In genomic region chrX:129979207-129979920, GRCh38 we compare ENCODE assay signal across 10 cellular contexts. TPM values are rescaled to one million over a fixed set of nuclear protein-coding genes. Genes with fewer than 3 reads are reported as not detected.
DNase-seq lines count a peak whose midpoint lies in the region; ATAC-seq and TF ChIP-seq lines count a peak whose summit lies in the region.
"Had no signal": no experiment of that assay in that cellular context is flagged by ENCODE, and none has a peak within 500 bp of the region (broad histone marks: within the 10 kb centered on the region; RNA-seq: fewer than 3 reads in every experiment).

No MANE protein-coding gene starts in this region.

- H3K9me2 ChIP-seq in Karpas-422 (replicated peaks; ENCODE audit: insufficient read depth, low read length) = no peaks in the 10 kb centered on the region

- H2AFZ ChIP-seq in Karpas-422 (ENCODE audit: low read length) = no peak overlapping the region

- TF ChIP-seq POLR2A in adrenal gland (IDR thresholded peaks at IDR 0.05) (no peak), vagina (IDR thresholded peaks at IDR 0.05) (no peak)

- intact Hi-C loops in left ventricle myocardium inferior (cut with micrococcal nuclease) = no loop called here
- intact Hi-C loops in Right ventricle myocardium superior (cut with DNase I) = no loop called here
- intact Hi-C loops in adrenal gland (cut with DNase I) = no loop called here
- intact Hi-C loops in naive thymus-derived CD4-positive, alpha-beta T cell (cut with micrococcal nuclease) = no loop called here
- intact Hi-C loops in vagina (cut with DNase I) = no loop called here
- intact Hi-C loops in posterior vena cava (cut with DNase I) = no loop called here

- no peak for ATAC-seq in Right ventricle myocardium superior (ENCODE audit: poor library complexity)
- ATAC-seq in naive thymus-derived CD4-positive, alpha-beta T cell = no peak

- POLR2A ChIA-PET in naive thymus-derived CD4-positive, alpha-beta T cell (lab: Charles Lee) = interaction anchor here (0.7 to 1.3 kb wide), 2 partner anchors 17 to 18 kb away, joined by 3 to 5 read pairs; no protein-coding TSS in a partner anchor

- H3K27ac Mint-ChIP-seq in naive thymus-derived CD4-positive, alpha-beta T cell = peak overlapping the region in 6 of 9 donors; percentile 62 to 79 (median 74)

- H3K27ac ChIP-seq in left ventricle myocardium inferior (replicated peaks) = peak overlapping the region; percentile 82
- peak overlapping the region in 3 of 5 donors; percentile 38 to 82 (median 59) for H3K27ac ChIP-seq in adrenal gland
- peak overlapping the region; percentile 7 for H3K27ac ChIP-seq in naive thymus-derived CD4-positive, alpha-beta T cell (ENCODE audit: low read depth, low read length)
- peak overlapping the region; percentile 75 for H3K27ac ChIP-seq in vagina
- H3K27ac ChIP-seq in Karpas-422 (ENCODE audit: low read length) = no peak overlapping the region

- peaks cover 0 to 16% (median 14%) of the 10 kb centered on the region in 7 donors for H3K4me1 Mint-ChIP-seq in naive thymus-derived CD4-positive, alpha-beta T cell

- WGBS in adrenal gland, 4 donors = 0 to 58% (median 22%) methylated on average over 5 to 35 of the region's 35 CpGs

- peaks cover 0 to 21% (median 0%) of the 10 kb centered on the region in 5 donors for H3K27me3 Mint-ChIP-seq in naive thymus-derived CD4-positive, alpha-beta T cell

- H3K9ac ChIP-seq in Karpas-422 (ENCODE audit: low read length) = no peak overlapping the region

- H3K4me1 ChIP-seq in left ventricle myocardium inferior = peaks cover 4% of the 10 kb centered on the region
- no peaks in the 10 kb centered on the region for H3K4me1 ChIP-seq in adrenal gland (replicated peaks in 1 of 2)
- H3K4me1 ChIP-seq in naive thymus-derived CD4-positive, alpha-beta T cell (ENCODE audit: control insufficient read depth in 2 of 2, insufficient read depth in 2 of 2, low read length in 2 of 2) = no peaks in the 10 kb centered on the region
- no peaks in the 10 kb centered on the region for H3K4me1 ChIP-seq in vagina
- peaks cover 7% of the 10 kb centered on the region for H3K4me1 ChIP-seq in Karpas-422 (ENCODE audit: low read length)

- peak overlapping the region in 9 of 10 donors; percentile 41 to 83 (median 72) for H3K4me3 Mint-ChIP-seq in naive thymus-derived CD4-positive, alpha-beta T cell

- no peaks in the 10 kb centered on the region for H4K20me1 ChIP-seq in Karpas-422 (ENCODE audit: insufficient read depth, low read depth, low read length)

- CTCF ChIA-PET in naive thymus-derived CD4-positive, alpha-beta T cell (lab: Charles Lee) = no interaction called here

- no peaks in the 10 kb centered on the region for H3K9me3 Mint-ChIP-seq in naive thymus-derived CD4-positive, alpha-beta T cell

- H3K27me3 ChIP-seq in left ventricle myocardium inferior (ENCODE audit: low read depth) (no peaks in the 10 kb centered on the region), adrenal gland (no peaks in the 10 kb centered on the region), vagina (no peaks in the 10 kb centered on the region), Karpas-422 (ENCODE audit: low read length) (no peaks in the 10 kb centered on the region)
- H3K27me3 ChIP-seq in naive thymus-derived CD4-positive, alpha-beta T cell (ENCODE audit: control insufficient read depth in 2 of 2, insufficient read depth in 2 of 2, low read length in 2 of 2) = no peaks in the 10 kb centered on the region

- TF ChIP-seq CTCF in left ventricle myocardium inferior (IDR thresholded peaks at IDR 0.05; ENCODE audit: borderline replicate concordance) (no peak), adrenal gland (IDR thresholded peaks at IDR 0.05) (no peak), vagina (IDR thresholded peaks at IDR 0.05) (no peak)

- H3K4me3 ChIP-seq in left ventricle myocardium inferior (no peak overlapping the region), adrenal gland (peak overlapping the region in 1 of 4 donors; percentile 34), vagina (peak overlapping the region in 1 of 2 donors; percentile 67), Karpas-422 (ENCODE audit: low read length) (no peak overlapping the region)
- no peak overlapping the region for H3K4me3 ChIP-seq in naive thymus-derived CD4-positive, alpha-beta T cell (ENCODE audit: low read length)

- DNase-seq in left ventricle myocardium inferior (no peak), Right ventricle myocardium superior (no peak), adrenal gland (peak in 2 of 7 donors; percentile 22 to 24), vagina (ENCODE audit: extremely low spot score in 2 of 2) (no peak), Karpas-422 (no peak), posterior vena cava (ENCODE audit: low spot score) (no peak)
- no peak for DNase-seq in naive thymus-derived CD4-positive, alpha-beta T cell
- no peak for DNase-seq in effector CD8-positive, alpha-beta T cell (lab: John Stamatoyannopoulos, UW)
- DNase-seq: Calu3, NCI-H1436 had no signal

- H3K4me2 ChIP-seq in Karpas-422 (ENCODE audit: low read depth, low read length, poor library complexity, severe bottlenecking) = no peak overlapping the region

- no peaks in the 10 kb centered on the region for H3K79me2 ChIP-seq in Karpas-422 (ENCODE audit: low read length)

- no peaks in the 10 kb centered on the region for H3K36me3 ChIP-seq in left ventricle myocardium inferior
- H3K36me3 ChIP-seq in adrenal gland (replicated peaks in 1 of 2) = no peaks in the 10 kb centered on the region
- H3K36me3 ChIP-seq in naive thymus-derived CD4-positive, alpha-beta T cell (ENCODE audit: control insufficient read depth in 2 of 3, insufficient read depth in 3 of 3, low read length in 3 of 3) = no peaks in the 10 kb centered on the region
- H3K36me3 ChIP-seq in vagina = no peaks in the 10 kb centered on the region
- H3K36me3 ChIP-seq in Karpas-422 (ENCODE audit: insufficient read depth, low read length) = no peaks in the 10 kb centered on the region

- H3K9me3 ChIP-seq in left ventricle myocardium inferior (replicated peaks) (no peaks in the 10 kb centered on the region), adrenal gland (replicated peaks in 1 of 3) (no peaks in the 10 kb centered on the region), vagina (no peaks in the 10 kb centered on the region), Karpas-422 (ENCODE audit: low read length) (no peaks in the 10 kb centered on the region)
- no peaks in the 10 kb centered on the region for H3K9me3 ChIP-seq in naive thymus-derived CD4-positive, alpha-beta T cell (ENCODE audit: control insufficient read depth in 2 of 3, low read length in 3 of 3)

- no peaks in the 10 kb centered on the region for H3K36me3 Mint-ChIP-seq in naive thymus-derived CD4-positive, alpha-beta T cell

RNA-seq across cellular contexts. Expression of gene BCORL1, which starts 3.1 kb away (rescaled TPM):
- total RNA-seq in left ventricle myocardium inferior (8.2 TPM), Right ventricle myocardium superior (10.1 TPM), adrenal gland (10 to 100 TPM in 4 of 8 donors, 1 to 10 TPM in 4; 4.2 to 18.5 (median 10.2) TPM), vagina (6.1 TPM), posterior vena cava (10 to 100 TPM; 14.8 to 17.7 TPM)
- polyA plus RNA-seq in adrenal gland = 1 to 10 TPM; 2.8 to 8.4 (median 5.5) TPM
- 1 to 10 TPM; 5.8 to 8.9 (median 8.2) TPM for total RNA-seq in naive thymus-derived CD4-positive, alpha-beta T cell
- polyA plus RNA-seq in naive thymus-derived CD4-positive, alpha-beta T cell = 1 to 10 TPM in 1 of 2 donors, under 1 TPM in 1; 0.64 to 2.5 TPM
- total RNA-seq in Karpas-422 (2014; rRNA removed; shearing (Covaris generic); ENCODE audit: low replicate concordance) = 3.5 and 5.3 TPM in 2 replicates
